25 cellular contexts compared by ENCODE assay signal in the genomic region with DNA sequence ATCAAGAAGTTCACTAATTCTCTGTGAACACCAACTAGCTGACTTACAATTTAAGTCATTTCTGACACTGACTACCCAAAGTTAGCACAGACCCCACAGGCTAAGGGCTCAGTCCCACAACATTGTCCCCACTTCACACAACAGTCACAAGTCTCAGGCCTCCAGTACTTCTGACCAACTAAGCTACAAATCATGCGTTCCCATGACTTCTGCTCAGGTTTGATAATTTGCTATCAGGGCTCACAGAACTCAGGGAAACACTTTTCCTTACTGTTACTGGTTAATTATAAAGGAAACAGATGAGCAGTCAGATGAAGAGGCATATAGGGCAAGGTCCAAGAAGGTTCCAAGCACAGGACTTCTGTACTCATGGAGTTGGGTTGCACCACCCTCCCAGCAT.
"Had no signal": no experiment of that assay in that cellular context is flagged by ENCODE, and none has a peak within 500 bp of the region (broad histone marks: within the 10 kb centered on the region; RNA-seq: fewer than 3 reads in every experiment).

No MANE protein-coding gene starts in this region.

- H3K36me3 Mint-ChIP-seq: natural killer cell treated with Interleukin-12 subunit alpha and Interleukin-12 subunit beta and Interleukin-15 and Interleukin-18, amount 100 ng/mL, for 72 hours had no signal

- H3K27ac Mint-ChIP-seq: mesothelial cell of epicardium; naive B cell; natural killer cell treated with Interleukin-12 subunit alpha and Interleukin-12 subunit beta and Interleukin-15 and Interleukin-18, amount 100 ng/mL, for 72 hours; progenitor cell of endocrine pancreas; stimulated activated naive CD8-positive, alpha-beta T cell treated with anti-CD3 and anti-CD28 coated beads, Interleukin-15, amount 100 ng/mL, for 72 hours had no signal

- H3K9me3 Mint-ChIP-seq: natural killer cell treated with Interleukin-12 subunit alpha and Interleukin-12 subunit beta and Interleukin-15 and Interleukin-18, amount 100 ng/mL, for 72 hours; stimulated activated naive CD8-positive, alpha-beta T cell treated with anti-CD3 and anti-CD28 coated beads, Interleukin-15, amount 100 ng/mL, for 72 hours had no signal

- DNase-seq: dorsolateral prefrontal cortex; effector CD4-positive, alpha-beta T cell; kidney; mesenchymal stem cell; mucosa of descending colon; naive B cell; pancreas; right lobe of liver; stimulated activated CD4-positive, alpha-beta T cell treated with anti-CD3 and anti-CD28 coated beads, Interleukin-12 subunit alpha, Interleukin-12 subunit beta, amount 100 ng/mL, for 4 hours; stimulated activated CD4-positive, alpha-beta T cell treated with anti-CD3 and anti-CD28 coated beads, Interleukin-1b, Interleukin-23, amount 100 ng/mL, for 48 hours; stimulated activated CD4-positive, alpha-beta T cell treated with anti-CD3 and anti-CD28 coated beads, Interleukin-4, amount 100 ng/mL, for 1 hour; stimulated activated CD8-positive, alpha-beta memory T cell treated with anti-CD3 and anti-CD28 coated beads, Interleukin-4, amount 100 ng/mL, for 48 hours; stimulated activated naive CD4-positive, alpha-beta T cell; stimulated activated naive CD8-positive, alpha-beta T cell treated with anti-CD3 and anti-CD28 coated beads, Interleukin-15, amount 100 ng/mL, for 72 hours; trophoblast cell had no signal

- FAIRE-seq: frontal cortex, kidney, pancreas had no signal

- H3K27me3 ChIP-seq: dorsolateral prefrontal cortex, neutrophil, pancreas, right lobe of liver, suprapubic skin, vagina had no signal

- H3K36me3 ChIP-seq: neutrophil, pancreas, right lobe of liver, suprapubic skin, vagina had no signal

- H3K9me3 ChIP-seq: mucosa of descending colon, neutrophil, pancreas, right lobe of liver, suprapubic skin, vagina had no signal

- H3K27me3 Mint-ChIP-seq: naive B cell; natural killer cell treated with Interleukin-12 subunit alpha and Interleukin-12 subunit beta and Interleukin-15 and Interleukin-18, amount 100 ng/mL, for 72 hours; progenitor cell of endocrine pancreas; stimulated activated naive CD8-positive, alpha-beta T cell treated with anti-CD3 and anti-CD28 coated beads, Interleukin-15, amount 100 ng/mL, for 72 hours had no signal

- H3K27ac ChIP-seq: dorsolateral prefrontal cortex, epithelial cell of prostate, neutrophil, pancreas, right lobe of liver, suprapubic skin, vagina had no signal

- H3K4me1 ChIP-seq: pancreas, right lobe of liver, suprapubic skin, vagina had no signal

- H3K4me3 ChIP-seq: dorsolateral prefrontal cortex, mucosa of descending colon, pancreas, right lobe of liver, smooth muscle cell, suprapubic skin, vagina had no signal

- H3K4me3 Mint-ChIP-seq: mesothelial cell of epicardium; naive B cell; natural killer cell treated with Interleukin-12 subunit alpha and Interleukin-12 subunit beta and Interleukin-15 and Interleukin-18, amount 100 ng/mL, for 72 hours; neural crest cell; stimulated activated naive CD8-positive, alpha-beta T cell treated with anti-CD3 and anti-CD28 coated beads, Interleukin-15, amount 100 ng/mL, for 72 hours had no signal

- H3K4me1 Mint-ChIP-seq: mesothelial cell of epicardium; naive B cell; neural crest cell; stimulated activated naive CD8-positive, alpha-beta T cell treated with anti-CD3 and anti-CD28 coated beads, Interleukin-15, amount 100 ng/mL, for 72 hours had no signal
